Comparison of ENCODE assay signal across 2 cellular contexts in genomic region chr1:161119017-161119378, GRCh38.
TF ChIP-seq lines count a peak whose summit lies in the region.

No MANE protein-coding gene starts in this region.

TF ChIP-seq in IMR-90, 13 proteins besides CTCF, POLR2A, EP300 and RAD21:
- TF ChIP-seq RFX5 (IDR thresholded peaks at IDR 0.05; ENCODE audit: low read depth, low read length), result no peak

TF ChIP-seq in K562, 482 proteins besides CTCF, POLR2A, EP300 and RAD21 (continues in another document):
- TF ChIP-seq DLX4 (CRISPR knock-in tag; IDR thresholded peaks at IDR 0.05) (no peak), ZNF436 (CRISPR knock-in tag; IDR thresholded peaks at IDR 0.05) (no peak), E2F6 (IDR thresholded peaks at IDR 0.05; ENCODE audit: borderline replicate concordance in 1 of 2, extremely low read depth in 1 of 2, insufficient read depth in 1 of 2, insufficient read length in 1 of 2, low read depth in 1 of 2, low read length in 1 of 2, poor library complexity in 1 of 2, severe bottlenecking in 1 of 2) (peak in 1 of 2 experiments; percentile 57), TARDBP (IDR thresholded peaks at IDR 0.05) (no peak), HEY1 (CRISPR knock-in tag; IDR thresholded peaks at IDR 0.05; ENCODE audit: borderline replicate concordance) (no peak), YY1 (IDR thresholded peaks at IDR 0.05; ENCODE audit: borderline replicate concordance in 1 of 3, control insufficient read depth in 1 of 3, extremely low read depth in 1 of 3, insufficient read depth in 3 of 3, insufficient read length in 1 of 3, insufficient replicate concordance in 2 of 3, low read depth in 1 of 3, low read length in 2 of 3) (peak in 1 of 3 experiments; percentile 23), FOXK1 (CRISPR knock-in tag; IDR thresholded peaks at IDR 0.05; ENCODE audit: borderline replicate concordance) (peak; percentile 75; the same call in 1 of the 2 replicates), PPARD (CRISPR knock-in tag; IDR thresholded peaks at IDR 0.05) (no peak), ETV5 (CRISPR knock-in tag; IDR thresholded peaks at IDR 0.05; ENCODE audit: low read depth) (0 out of 2 replicates have a peak, but pooled peaks have one; percentile 10), MAX (CRISPR knock-in tag; IDR thresholded peaks at IDR 0.05) (peak; percentile 66), NFIC (IDR thresholded peaks at IDR 0.05) (peak; percentile 87), MYC (IDR thresholded peaks at IDR 0.05; ENCODE audit: low read depth, low read length) (no peak), MYC (CRISPR knock-in tag; IDR thresholded peaks at IDR 0.05; ENCODE audit: borderline replicate concordance, low read depth) (peak; percentile 52; the same call in 1 of the 2 replicates), SIX5 (IDR thresholded peaks at IDR 0.05; ENCODE audit: borderline replicate concordance in 1 of 2, insufficient read depth in 1 of 2, low read depth in 1 of 2, low read length in 2 of 2) (no peak), TAF1 (IDR thresholded peaks at IDR 0.05; ENCODE audit: control insufficient read depth, extremely low read depth, insufficient read depth, low read length, severe bottlenecking) (no peak), CEBPG (CRISPR knock-in tag; IDR thresholded peaks at IDR 0.05) (no peak), CEBPG (tag; conservative IDR thresholded peaks at IDR 0.05 in 1 of 2, IDR thresholded peaks at IDR 0.05 in 1 of 2) (no peak), NEUROD1 (IDR thresholded peaks at IDR 0.05; ENCODE audit: borderline replicate concordance, low read depth, low read length, partially characterized antibody) (peak; percentile 20), MGA (IDR thresholded peaks at IDR 0.05) (peak; percentile 64), EZH2 (IDR thresholded peaks at IDR 0.05; ENCODE audit: borderline replicate concordance, low read depth, low read length) (no peak), STAG1 (CRISPR knock-in tag; IDR thresholded peaks at IDR 0.05; ENCODE audit: borderline replicate concordance) (no peak), HNRNPLL (IDR thresholded peaks at IDR 0.05; ENCODE audit: low read depth, low read length, poor library complexity, severe bottlenecking) (no peak), ESRRA (IDR thresholded peaks at IDR 0.05; ENCODE audit: borderline replicate concordance, low read depth) (no peak)
- TF ChIP-seq, protein P1, sequence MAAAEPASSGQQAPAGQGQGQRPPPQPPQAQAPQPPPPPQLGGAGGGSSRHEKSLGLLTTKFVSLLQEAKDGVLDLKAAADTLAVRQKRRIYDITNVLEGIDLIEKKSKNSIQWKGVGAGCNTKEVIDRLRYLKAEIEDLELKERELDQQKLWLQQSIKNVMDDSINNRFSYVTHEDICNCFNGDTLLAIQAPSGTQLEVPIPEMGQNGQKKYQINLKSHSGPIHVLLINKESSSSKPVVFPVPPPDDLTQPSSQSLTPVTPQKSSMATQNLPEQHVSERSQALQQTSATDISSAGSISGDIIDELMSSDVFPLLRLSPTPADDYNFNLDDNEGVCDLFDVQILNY (CRISPR knock-in tag; IDR thresholded peaks at IDR 0.05), result peak; percentile 36; the same call in 1 of the 2 replicates
- TF ChIP-seq, protein P2, sequence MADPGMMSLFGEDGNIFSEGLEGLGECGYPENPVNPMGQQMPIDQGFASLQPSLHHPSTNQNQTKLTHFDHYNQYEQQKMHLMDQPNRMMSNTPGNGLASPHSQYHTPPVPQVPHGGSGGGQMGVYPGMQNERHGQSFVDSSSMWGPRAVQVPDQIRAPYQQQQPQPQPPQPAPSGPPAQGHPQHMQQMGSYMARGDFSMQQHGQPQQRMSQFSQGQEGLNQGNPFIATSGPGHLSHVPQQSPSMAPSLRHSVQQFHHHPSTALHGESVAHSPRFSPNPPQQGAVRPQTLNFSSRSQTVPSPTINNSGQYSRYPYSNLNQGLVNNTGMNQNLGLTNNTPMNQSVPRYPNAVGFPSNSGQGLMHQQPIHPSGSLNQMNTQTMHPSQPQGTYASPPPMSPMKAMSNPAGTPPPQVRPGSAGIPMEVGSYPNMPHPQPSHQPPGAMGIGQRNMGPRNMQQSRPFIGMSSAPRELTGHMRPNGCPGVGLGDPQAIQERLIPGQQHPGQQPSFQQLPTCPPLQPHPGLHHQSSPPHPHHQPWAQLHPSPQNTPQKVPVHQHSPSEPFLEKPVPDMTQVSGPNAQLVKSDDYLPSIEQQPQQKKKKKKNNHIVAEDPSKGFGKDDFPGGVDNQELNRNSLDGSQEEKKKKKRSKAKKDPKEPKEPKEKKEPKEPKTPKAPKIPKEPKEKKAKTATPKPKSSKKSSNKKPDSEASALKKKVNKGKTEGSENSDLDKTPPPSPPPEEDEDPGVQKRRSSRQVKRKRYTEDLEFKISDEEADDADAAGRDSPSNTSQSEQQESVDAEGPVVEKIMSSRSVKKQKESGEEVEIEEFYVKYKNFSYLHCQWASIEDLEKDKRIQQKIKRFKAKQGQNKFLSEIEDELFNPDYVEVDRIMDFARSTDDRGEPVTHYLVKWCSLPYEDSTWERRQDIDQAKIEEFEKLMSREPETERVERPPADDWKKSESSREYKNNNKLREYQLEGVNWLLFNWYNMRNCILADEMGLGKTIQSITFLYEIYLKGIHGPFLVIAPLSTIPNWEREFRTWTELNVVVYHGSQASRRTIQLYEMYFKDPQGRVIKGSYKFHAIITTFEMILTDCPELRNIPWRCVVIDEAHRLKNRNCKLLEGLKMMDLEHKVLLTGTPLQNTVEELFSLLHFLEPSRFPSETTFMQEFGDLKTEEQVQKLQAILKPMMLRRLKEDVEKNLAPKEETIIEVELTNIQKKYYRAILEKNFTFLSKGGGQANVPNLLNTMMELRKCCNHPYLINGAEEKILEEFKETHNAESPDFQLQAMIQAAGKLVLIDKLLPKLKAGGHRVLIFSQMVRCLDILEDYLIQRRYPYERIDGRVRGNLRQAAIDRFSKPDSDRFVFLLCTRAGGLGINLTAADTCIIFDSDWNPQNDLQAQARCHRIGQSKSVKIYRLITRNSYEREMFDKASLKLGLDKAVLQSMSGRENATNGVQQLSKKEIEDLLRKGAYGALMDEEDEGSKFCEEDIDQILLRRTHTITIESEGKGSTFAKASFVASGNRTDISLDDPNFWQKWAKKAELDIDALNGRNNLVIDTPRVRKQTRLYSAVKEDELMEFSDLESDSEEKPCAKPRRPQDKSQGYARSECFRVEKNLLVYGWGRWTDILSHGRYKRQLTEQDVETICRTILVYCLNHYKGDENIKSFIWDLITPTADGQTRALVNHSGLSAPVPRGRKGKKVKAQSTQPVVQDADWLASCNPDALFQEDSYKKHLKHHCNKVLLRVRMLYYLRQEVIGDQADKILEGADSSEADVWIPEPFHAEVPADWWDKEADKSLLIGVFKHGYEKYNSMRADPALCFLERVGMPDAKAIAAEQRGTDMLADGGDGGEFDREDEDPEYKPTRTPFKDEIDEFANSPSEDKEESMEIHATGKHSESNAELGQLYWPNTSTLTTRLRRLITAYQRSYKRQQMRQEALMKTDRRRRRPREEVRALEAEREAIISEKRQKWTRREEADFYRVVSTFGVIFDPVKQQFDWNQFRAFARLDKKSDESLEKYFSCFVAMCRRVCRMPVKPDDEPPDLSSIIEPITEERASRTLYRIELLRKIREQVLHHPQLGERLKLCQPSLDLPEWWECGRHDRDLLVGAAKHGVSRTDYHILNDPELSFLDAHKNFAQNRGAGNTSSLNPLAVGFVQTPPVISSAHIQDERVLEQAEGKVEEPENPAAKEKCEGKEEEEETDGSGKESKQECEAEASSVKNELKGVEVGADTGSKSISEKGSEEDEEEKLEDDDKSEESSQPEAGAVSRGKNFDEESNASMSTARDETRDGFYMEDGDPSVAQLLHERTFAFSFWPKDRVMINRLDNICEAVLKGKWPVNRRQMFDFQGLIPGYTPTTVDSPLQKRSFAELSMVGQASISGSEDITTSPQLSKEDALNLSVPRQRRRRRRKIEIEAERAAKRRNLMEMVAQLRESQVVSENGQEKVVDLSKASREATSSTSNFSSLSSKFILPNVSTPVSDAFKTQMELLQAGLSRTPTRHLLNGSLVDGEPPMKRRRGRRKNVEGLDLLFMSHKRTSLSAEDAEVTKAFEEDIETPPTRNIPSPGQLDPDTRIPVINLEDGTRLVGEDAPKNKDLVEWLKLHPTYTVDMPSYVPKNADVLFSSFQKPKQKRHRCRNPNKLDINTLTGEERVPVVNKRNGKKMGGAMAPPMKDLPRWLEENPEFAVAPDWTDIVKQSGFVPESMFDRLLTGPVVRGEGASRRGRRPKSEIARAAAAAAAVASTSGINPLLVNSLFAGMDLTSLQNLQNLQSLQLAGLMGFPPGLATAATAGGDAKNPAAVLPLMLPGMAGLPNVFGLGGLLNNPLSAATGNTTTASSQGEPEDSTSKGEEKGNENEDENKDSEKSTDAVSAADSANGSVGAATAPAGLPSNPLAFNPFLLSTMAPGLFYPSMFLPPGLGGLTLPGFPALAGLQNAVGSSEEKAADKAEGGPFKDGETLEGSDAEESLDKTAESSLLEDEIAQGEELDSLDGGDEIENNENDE (IDR thresholded peaks at IDR 0.05; ENCODE audit: low read depth, low read length), result no peak
- TF ChIP-seq, protein P3, sequence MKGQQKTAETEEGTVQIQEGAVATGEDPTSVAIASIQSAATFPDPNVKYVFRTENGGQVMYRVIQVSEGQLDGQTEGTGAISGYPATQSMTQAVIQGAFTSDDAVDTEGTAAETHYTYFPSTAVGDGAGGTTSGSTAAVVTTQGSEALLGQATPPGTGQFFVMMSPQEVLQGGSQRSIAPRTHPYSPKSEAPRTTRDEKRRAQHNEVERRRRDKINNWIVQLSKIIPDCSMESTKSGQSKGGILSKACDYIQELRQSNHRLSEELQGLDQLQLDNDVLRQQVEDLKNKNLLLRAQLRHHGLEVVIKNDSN (CRISPR knock-in tag; IDR thresholded peaks at IDR 0.05), result no peak
